Comparison of ENCODE assay signal across 29 cellular contexts in genomic region chr1:210428696-210429095, GRCh38.
"Had no signal": no experiment of that assay in that cellular context is flagged by ENCODE, and none has a peak within 500 bp of the region (broad histone marks: within the 10 kb centered on the region; RNA-seq: fewer than 3 reads in every experiment).

No MANE protein-coding gene starts in this region.

- H3K4me1 ChIP-seq: body of pancreas, esophagus squamous epithelium, gastroesophageal sphincter had no signal

- H3K27me3 Mint-ChIP-seq: activated CD4-positive, alpha-beta memory T cell treated with anti-CD3 and anti-CD28 coated beads for 36 hours; activated CD4-positive, alpha-beta T cell treated with anti-CD3 and anti-CD28 coated beads for 36 hours; activated naive CD8-positive, alpha-beta T cell; activated T-helper 17 cell treated with anti-CD3 and anti-CD28 coated beads, Interleukin-2, amount 50 U/mL, for 72 hours; effector memory CD8-positive, alpha-beta T cell; T-helper 17 cell had no signal

- H3K27ac Mint-ChIP-seq: activated CD4-positive, alpha-beta memory T cell treated with anti-CD3 and anti-CD28 coated beads for 36 hours; activated CD4-positive, alpha-beta T cell treated with anti-CD3 and anti-CD28 coated beads for 36 hours; activated CD4-positive, alpha-beta T cell treated with anti-CD3 and anti-CD28 coated beads, Interleukin-2, amount 10 ng/mL, durations not matched to agents 24 days and 14 days; activated naive CD8-positive, alpha-beta T cell; activated T-helper 17 cell treated with anti-CD3 and anti-CD28 coated beads, Interleukin-2, amount 50 U/mL, for 72 hours; effector memory CD8-positive, alpha-beta T cell; T-helper 17 cell; T-helper 2 cell treated with Interferon-gamma antibody and Interleukin-4, amounts not matched to agents 5 μg/mL and 100 μg/mL, for 36 hours had no signal

- H3K27me3 ChIP-seq: body of pancreas, esophagus squamous epithelium, gastroesophageal sphincter had no signal

- H3K9me3 ChIP-seq: gastroesophageal sphincter had no signal

- ATAC-seq: activated CD4-positive, alpha-beta T cell treated with anti-CD3 and anti-CD28 coated beads for 36 hours; activated T-cell treated with anti-CD3 and anti-CD28 coated beads, Interleukin-2, amount 50 U/mL, for 4 hours; activated T-helper 17 cell treated with anti-CD3 and anti-CD28 coated beads, Interleukin-2, amount 50 U/mL, for 72 hours; body of pancreas; effector memory CD8-positive, alpha-beta T cell; gastroesophageal sphincter; T-helper 17 cell had no signal

- H3K36me3 ChIP-seq: esophagus squamous epithelium, gastroesophageal sphincter had no signal

- H3K4me1 Mint-ChIP-seq: activated CD4-positive, alpha-beta T cell treated with anti-CD3 and anti-CD28 coated beads for 36 hours; activated CD4-positive, alpha-beta T cell treated with anti-CD3 and anti-CD28 coated beads, Interleukin-2, amount 10 ng/mL, durations not matched to agents 24 days and 14 days; activated T-helper 17 cell treated with anti-CD3 and anti-CD28 coated beads, Interleukin-2, amount 50 U/mL, for 72 hours; T-helper 17 cell had no signal

- DNase-seq: activated CD4-positive, alpha-beta memory T cell treated with anti-CD3 and anti-CD28 coated beads for 36 hours; activated CD4-positive, alpha-beta T cell treated with anti-CD3 and anti-CD28 coated beads for 36 hours; activated CD4-positive, alpha-beta T cell treated with anti-CD3 and anti-CD28 coated beads, Interleukin-2, amount 10 ng/mL, durations not matched to agents 24 days and 14 days; activated CD4-positive, CD25-positive, alpha-beta regulatory T cell; activated CD4-positive, CD25-positive, alpha-beta regulatory T cell treated with anti-CD3 and anti-CD28 coated beads, Interleukin-2, amount 50 U/mL, for 72 hours; activated effector memory CD4-positive, alpha-beta T cell treated with Interleukin-2 at 50 U/mL for 16 hours; activated gamma-delta T cell treated with Interleukin-2 at 50 U/mL for 16 hours; activated naive CD4-positive, alpha-beta T cell treated with anti-CD3 and anti-CD28 coated beads, Interleukin-2, amount 50 U/mL, for 16 hours; activated naive CD4-positive, alpha-beta T cell treated with Interleukin-2 at 50 U/mL for 16 hours; activated T-cell treated with anti-CD3 and anti-CD28 coated beads, Interleukin-2, amount 50 U/mL, for 4 hours; amygdala; aorta; body of pancreas; caudate nucleus; cortex of kidney; dermis blood vessel endothelial cell; effector CD4-positive, alpha-beta T cell; effector memory CD8-positive, alpha-beta T cell; erythroblast; esophagus squamous epithelium; foreskin melanocyte; head of caudate nucleus; T-helper 1 cell; T-helper 17 cell; T1000 had no signal

- H3K9me3 Mint-ChIP-seq: activated T-helper 17 cell treated with anti-CD3 and anti-CD28 coated beads, Interleukin-2, amount 50 U/mL, for 72 hours; effector memory CD8-positive, alpha-beta T cell; T-helper 2 cell treated with Interferon-gamma antibody and Interleukin-4, amounts not matched to agents 5 μg/mL and 100 μg/mL, for 36 hours had no signal

- H3K4me3 ChIP-seq: body of pancreas, esophagus squamous epithelium, gastroesophageal sphincter had no signal

- H3K36me3 Mint-ChIP-seq: activated naive CD8-positive, alpha-beta T cell had no signal

- H3K4me3 Mint-ChIP-seq: activated CD4-positive, alpha-beta memory T cell treated with anti-CD3 and anti-CD28 coated beads for 36 hours; activated CD4-positive, alpha-beta T cell treated with anti-CD3 and anti-CD28 coated beads for 36 hours; activated CD4-positive, alpha-beta T cell treated with anti-CD3 and anti-CD28 coated beads, Interleukin-2, amount 10 ng/mL, durations not matched to agents 24 days and 14 days; activated naive CD8-positive, alpha-beta T cell; activated T-cell treated with anti-CD3 and anti-CD28 coated beads, Interleukin-2, amount 50 U/mL, for 4 hours; activated T-helper 17 cell treated with anti-CD3 and anti-CD28 coated beads, Interleukin-2, amount 50 U/mL, for 72 hours; effector memory CD8-positive, alpha-beta T cell; T-helper 17 cell; T-helper 2 cell treated with Interferon-gamma antibody and Interleukin-4, amounts not matched to agents 5 μg/mL and 100 μg/mL, for 36 hours had no signal

- H3K27ac ChIP-seq: body of pancreas, esophagus squamous epithelium, gastroesophageal sphincter had no signal
